1 cellular context compared by ENCODE assay signal in genomic region chr1:234478152-234478480, GRCh38.
TF ChIP-seq lines count a peak whose summit lies in the region.

No MANE protein-coding gene starts in this region.

TF ChIP-seq in HepG2, 621 proteins besides CTCF, POLR2A, EP300 and RAD21 (continued from another document and continues in another):
- TF ChIP-seq, protein P1, sequence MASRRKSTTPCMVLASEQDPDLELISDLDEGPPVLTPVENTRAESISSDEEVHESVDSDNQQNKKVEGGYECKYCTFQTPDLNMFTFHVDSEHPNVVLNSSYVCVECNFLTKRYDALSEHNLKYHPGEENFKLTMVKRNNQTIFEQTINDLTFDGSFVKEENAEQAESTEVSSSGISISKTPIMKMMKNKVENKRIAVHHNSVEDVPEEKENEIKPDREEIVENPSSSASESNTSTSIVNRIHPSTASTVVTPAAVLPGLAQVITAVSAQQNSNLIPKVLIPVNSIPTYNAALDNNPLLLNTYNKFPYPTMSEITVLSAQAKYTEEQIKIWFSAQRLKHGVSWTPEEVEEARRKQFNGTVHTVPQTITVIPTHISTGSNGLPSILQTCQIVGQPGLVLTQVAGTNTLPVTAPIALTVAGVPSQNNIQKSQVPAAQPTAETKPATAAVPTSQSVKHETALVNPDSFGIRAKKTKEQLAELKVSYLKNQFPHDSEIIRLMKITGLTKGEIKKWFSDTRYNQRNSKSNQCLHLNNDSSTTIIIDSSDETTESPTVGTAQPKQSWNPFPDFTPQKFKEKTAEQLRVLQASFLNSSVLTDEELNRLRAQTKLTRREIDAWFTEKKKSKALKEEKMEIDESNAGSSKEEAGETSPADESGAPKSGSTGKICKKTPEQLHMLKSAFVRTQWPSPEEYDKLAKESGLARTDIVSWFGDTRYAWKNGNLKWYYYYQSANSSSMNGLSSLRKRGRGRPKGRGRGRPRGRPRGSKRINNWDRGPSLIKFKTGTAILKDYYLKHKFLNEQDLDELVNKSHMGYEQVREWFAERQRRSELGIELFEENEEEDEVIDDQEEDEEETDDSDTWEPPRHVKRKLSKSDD (CRISPR knock-in tag; IDR thresholded peaks at IDR 0.05; ENCODE audit: low read depth), result peak; percentile 23; the same call in 1 of the 2 replicates
- no peak for TF ChIP-seq TAF1 (CRISPR knock-in tag; IDR thresholded peaks at IDR 0.05)
- no peak for TF ChIP-seq MYC (CRISPR knock-in tag; IDR thresholded peaks at IDR 0.05; ENCODE audit: borderline replicate concordance)
- TF ChIP-seq MED13 (CRISPR knock-in tag; IDR thresholded peaks at IDR 0.05), result no peak
- TF ChIP-seq HMGA1 (CRISPR knock-in tag; conservative IDR thresholded peaks at IDR 0.05), result no peak
- TF ChIP-seq MTF2 (CRISPR knock-in tag; IDR thresholded peaks at IDR 0.05; ENCODE audit: borderline replicate concordance), result no peak
- TF ChIP-seq MTA1 (CRISPR knock-in tag; IDR thresholded peaks at IDR 0.05; ENCODE audit: borderline replicate concordance), result no peak
- 0 out of 4 replicates have a peak, but pooled peaks of 1 of the 2 experiments have one; percentile 49 for TF ChIP-seq HMGXB4 (CRISPR knock-in tag; IDR thresholded peaks at IDR 0.05; ENCODE audit: borderline replicate concordance in 1 of 2, low read depth in 1 of 2)
- no peak for TF ChIP-seq ZNF276 (CRISPR knock-in tag; IDR thresholded peaks at IDR 0.05; ENCODE audit: low read depth)
- no peak for TF ChIP-seq JARID2 (CRISPR knock-in tag; IDR thresholded peaks at IDR 0.05; ENCODE audit: insufficient replicate concordance)
- TF ChIP-seq GLI4 (CRISPR knock-in tag; IDR thresholded peaks at IDR 0.05; ENCODE audit: borderline replicate concordance), result no peak
- no peak for TF ChIP-seq NFE2 (CRISPR knock-in tag; IDR thresholded peaks at IDR 0.05)
- TF ChIP-seq ZNF431 (CRISPR knock-in tag; IDR thresholded peaks at IDR 0.05; ENCODE audit: borderline replicate concordance, low read depth), result no peak
- TF ChIP-seq, protein P2, sequence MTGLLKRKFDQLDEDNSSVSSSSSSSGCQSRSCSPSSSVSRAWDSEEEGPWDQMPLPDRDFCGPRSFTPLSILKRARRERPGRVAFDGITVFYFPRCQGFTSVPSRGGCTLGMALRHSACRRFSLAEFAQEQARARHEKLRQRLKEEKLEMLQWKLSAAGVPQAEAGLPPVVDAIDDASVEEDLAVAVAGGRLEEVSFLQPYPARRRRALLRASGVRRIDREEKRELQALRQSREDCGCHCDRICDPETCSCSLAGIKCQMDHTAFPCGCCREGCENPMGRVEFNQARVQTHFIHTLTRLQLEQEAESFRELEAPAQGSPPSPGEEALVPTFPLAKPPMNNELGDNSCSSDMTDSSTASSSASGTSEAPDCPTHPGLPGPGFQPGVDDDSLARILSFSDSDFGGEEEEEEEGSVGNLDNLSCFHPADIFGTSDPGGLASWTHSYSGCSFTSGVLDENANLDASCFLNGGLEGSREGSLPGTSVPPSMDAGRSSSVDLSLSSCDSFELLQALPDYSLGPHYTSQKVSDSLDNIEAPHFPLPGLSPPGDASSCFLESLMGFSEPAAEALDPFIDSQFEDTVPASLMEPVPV (CRISPR knock-in tag; IDR thresholded peaks at IDR 0.05), result no peak
- TF ChIP-seq SRSF4 (IDR thresholded peaks at IDR 0.05; ENCODE audit: low read depth, low read length, poor library complexity, severe bottlenecking), result no peak
- no peak for TF ChIP-seq KLF13 (CRISPR knock-in tag; IDR thresholded peaks at IDR 0.05)
- no peak for TF ChIP-seq U2AF1 (optimal IDR thresholded peaks at IDR 0.05; ENCODE audit: low read depth, low read length)
- TF ChIP-seq GABPB1 (CRISPR knock-in tag; IDR thresholded peaks at IDR 0.05), result peak; percentile 37; the same call in 1 of the 2 replicates
- 0 out of 2 replicates have a peak, but pooled peaks have one; percentile 9 for TF ChIP-seq KAT7 (CRISPR knock-in tag; IDR thresholded peaks at IDR 0.05; ENCODE audit: borderline replicate concordance)
- TF ChIP-seq, protein P3, sequence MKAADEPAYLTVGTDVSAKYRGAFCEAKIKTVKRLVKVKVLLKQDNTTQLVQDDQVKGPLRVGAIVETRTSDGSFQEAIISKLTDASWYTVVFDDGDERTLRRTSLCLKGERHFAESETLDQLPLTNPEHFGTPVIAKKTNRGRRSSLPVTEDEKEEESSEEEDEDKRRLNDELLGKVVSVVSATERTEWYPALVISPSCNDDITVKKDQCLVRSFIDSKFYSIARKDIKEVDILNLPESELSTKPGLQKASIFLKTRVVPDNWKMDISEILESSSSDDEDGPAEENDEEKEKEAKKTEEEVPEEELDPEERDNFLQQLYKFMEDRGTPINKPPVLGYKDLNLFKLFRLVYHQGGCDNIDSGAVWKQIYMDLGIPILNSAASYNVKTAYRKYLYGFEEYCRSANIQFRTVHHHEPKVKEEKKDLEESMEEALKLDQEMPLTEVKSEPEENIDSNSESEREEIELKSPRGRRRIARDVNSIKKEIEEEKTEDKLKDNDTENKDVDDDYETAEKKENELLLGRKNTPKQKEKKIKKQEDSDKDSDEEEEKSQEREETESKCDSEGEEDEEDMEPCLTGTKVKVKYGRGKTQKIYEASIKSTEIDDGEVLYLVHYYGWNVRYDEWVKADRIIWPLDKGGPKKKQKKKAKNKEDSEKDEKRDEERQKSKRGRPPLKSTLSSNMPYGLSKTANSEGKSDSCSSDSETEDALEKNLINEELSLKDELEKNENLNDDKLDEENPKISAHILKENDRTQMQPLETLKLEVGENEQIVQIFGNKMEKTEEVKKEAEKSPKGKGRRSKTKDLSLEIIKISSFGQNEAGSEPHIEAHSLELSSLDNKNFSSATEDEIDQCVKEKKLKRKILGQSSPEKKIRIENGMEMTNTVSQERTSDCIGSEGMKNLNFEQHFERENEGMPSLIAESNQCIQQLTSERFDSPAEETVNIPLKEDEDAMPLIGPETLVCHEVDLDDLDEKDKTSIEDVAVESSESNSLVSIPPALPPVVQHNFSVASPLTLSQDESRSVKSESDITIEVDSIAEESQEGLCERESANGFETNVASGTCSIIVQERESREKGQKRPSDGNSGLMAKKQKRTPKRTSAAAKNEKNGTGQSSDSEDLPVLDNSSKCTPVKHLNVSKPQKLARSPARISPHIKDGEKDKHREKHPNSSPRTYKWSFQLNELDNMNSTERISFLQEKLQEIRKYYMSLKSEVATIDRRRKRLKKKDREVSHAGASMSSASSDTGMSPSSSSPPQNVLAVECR (CRISPR knock-in tag; IDR thresholded peaks at IDR 0.05; ENCODE audit: borderline replicate concordance), result no peak
- no peak for TF ChIP-seq MEIS2 (CRISPR knock-in tag; IDR thresholded peaks at IDR 0.05)
- TF ChIP-seq ZFY (CRISPR knock-in tag; IDR thresholded peaks at IDR 0.05), result no peak
- TF ChIP-seq ATF7-NPFF (CRISPR knock-in tag; IDR thresholded peaks at IDR 0.05; ENCODE audit: low read depth), result no peak
- TF ChIP-seq ZBTB33 (CRISPR knock-in tag; IDR thresholded peaks at IDR 0.05), result no peak
- no peak for TF ChIP-seq ZNF761 (CRISPR knock-in tag; conservative IDR thresholded peaks at IDR 0.05)
- TF ChIP-seq ZNF670 (CRISPR knock-in tag; IDR thresholded peaks at IDR 0.05; ENCODE audit: borderline replicate concordance), result no peak
- TF ChIP-seq PPARG (CRISPR knock-in tag; conservative IDR thresholded peaks at IDR 0.05), result no peak
- TF ChIP-seq, protein P4, sequence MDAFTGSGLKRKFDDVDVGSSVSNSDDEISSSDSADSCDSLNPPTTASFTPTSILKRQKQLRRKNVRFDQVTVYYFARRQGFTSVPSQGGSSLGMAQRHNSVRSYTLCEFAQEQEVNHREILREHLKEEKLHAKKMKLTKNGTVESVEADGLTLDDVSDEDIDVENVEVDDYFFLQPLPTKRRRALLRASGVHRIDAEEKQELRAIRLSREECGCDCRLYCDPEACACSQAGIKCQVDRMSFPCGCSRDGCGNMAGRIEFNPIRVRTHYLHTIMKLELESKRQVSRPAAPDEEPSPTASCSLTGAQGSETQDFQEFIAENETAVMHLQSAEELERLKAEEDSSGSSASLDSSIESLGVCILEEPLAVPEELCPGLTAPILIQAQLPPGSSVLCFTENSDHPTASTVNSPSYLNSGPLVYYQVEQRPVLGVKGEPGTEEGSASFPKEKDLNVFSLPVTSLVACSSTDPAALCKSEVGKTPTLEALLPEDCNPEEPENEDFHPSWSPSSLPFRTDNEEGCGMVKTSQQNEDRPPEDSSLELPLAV (CRISPR knock-in tag; conservative IDR thresholded peaks at IDR 0.05; ENCODE audit: low read depth), result no peak
- TF ChIP-seq KMT2A (CRISPR knock-in tag; IDR thresholded peaks at IDR 0.05), result peak; percentile 78; the same call in 1 of the 2 replicates
- no peak for TF ChIP-seq ZNF136 (CRISPR knock-in tag; IDR thresholded peaks at IDR 0.05; ENCODE audit: low read depth)
- TF ChIP-seq ZNF780A (CRISPR knock-in tag; IDR thresholded peaks at IDR 0.05), result no peak
- TF ChIP-seq POLR2AphosphoS5 (IDR thresholded peaks at IDR 0.05; ENCODE audit: low read depth, low read length), result no peak
- TF ChIP-seq, protein P5, sequence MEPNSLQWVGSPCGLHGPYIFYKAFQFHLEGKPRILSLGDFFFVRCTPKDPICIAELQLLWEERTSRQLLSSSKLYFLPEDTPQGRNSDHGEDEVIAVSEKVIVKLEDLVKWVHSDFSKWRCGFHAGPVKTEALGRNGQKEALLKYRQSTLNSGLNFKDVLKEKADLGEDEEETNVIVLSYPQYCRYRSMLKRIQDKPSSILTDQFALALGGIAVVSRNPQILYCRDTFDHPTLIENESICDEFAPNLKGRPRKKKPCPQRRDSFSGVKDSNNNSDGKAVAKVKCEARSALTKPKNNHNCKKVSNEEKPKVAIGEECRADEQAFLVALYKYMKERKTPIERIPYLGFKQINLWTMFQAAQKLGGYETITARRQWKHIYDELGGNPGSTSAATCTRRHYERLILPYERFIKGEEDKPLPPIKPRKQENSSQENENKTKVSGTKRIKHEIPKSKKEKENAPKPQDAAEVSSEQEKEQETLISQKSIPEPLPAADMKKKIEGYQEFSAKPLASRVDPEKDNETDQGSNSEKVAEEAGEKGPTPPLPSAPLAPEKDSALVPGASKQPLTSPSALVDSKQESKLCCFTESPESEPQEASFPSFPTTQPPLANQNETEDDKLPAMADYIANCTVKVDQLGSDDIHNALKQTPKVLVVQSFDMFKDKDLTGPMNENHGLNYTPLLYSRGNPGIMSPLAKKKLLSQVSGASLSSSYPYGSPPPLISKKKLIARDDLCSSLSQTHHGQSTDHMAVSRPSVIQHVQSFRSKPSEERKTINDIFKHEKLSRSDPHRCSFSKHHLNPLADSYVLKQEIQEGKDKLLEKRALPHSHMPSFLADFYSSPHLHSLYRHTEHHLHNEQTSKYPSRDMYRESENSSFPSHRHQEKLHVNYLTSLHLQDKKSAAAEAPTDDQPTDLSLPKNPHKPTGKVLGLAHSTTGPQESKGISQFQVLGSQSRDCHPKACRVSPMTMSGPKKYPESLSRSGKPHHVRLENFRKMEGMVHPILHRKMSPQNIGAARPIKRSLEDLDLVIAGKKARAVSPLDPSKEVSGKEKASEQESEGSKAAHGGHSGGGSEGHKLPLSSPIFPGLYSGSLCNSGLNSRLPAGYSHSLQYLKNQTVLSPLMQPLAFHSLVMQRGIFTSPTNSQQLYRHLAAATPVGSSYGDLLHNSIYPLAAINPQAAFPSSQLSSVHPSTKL (CRISPR knock-in tag; IDR thresholded peaks at IDR 0.05), result no peak
- no peak for TF ChIP-seq SNRNP70 (IDR thresholded peaks at IDR 0.05; ENCODE audit: low read depth, low read length)
- no peak for TF ChIP-seq TFAP4 (IDR thresholded peaks at IDR 0.05; ENCODE audit: borderline replicate concordance, low read depth)
- no peak for TF ChIP-seq ZKSCAN5 (CRISPR knock-in tag; IDR thresholded peaks at IDR 0.05)
- TF ChIP-seq KLF9 (CRISPR knock-in tag; IDR thresholded peaks at IDR 0.05; ENCODE audit: low read depth), result no peak
